Comparison of ENCODE assay signal across 9 cellular contexts in the genomic region with DNA sequence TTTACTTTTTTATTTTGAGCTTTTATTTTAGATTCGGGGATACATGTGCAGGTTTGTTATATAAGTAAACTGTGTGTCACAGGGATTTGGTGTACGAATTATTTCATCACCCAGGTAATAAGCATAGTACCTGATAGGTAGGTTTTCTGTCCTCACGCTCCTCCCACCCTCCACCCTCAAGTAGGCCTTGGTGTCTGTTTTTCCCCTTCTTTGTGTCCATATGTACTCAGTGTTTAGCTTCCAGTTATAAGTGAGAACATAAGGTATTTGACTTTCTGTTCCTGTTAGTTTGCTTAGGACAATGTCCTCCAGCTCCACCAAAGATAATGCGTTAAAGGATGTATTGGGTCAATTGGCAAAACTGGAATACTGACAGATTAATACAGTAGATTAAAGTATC. TPM values are rescaled to one million over a fixed set of nuclear protein-coding genes. Genes with fewer than 3 reads are reported as not detected.
"Had no signal": no experiment of that assay in that cellular context is flagged by ENCODE, and none has a peak within 500 bp of the region (broad histone marks: within the 10 kb centered on the region; RNA-seq: fewer than 3 reads in every experiment).

No MANE protein-coding gene starts in this region.

- ATAC-seq: GM23338, K562 had no signal

- H3K4me2 ChIP-seq: GM23338 had no signal

- H3K4me3 ChIP-seq: GM23338, K562 had no signal

- DNase-seq: H9, HCEC 1CT, IMR-90 had no signal

- FAIRE-seq: H1, H54, HTR-8/SVneo, K562 had no signal

RNA-seq across cellular contexts. Expression of a gene that starts 5.8 kb away (rescaled TPM):
- total RNA-seq: HT-29, IMR-90, K562 had no signal
- polyA plus RNA-seq: IMR-90 had no signal

RNA-seq across cellular contexts. Expression of a gene that starts 33.2 kb away (rescaled TPM):
- total RNA-seq: HT-29, K562 had no signal
- polyA plus RNA-seq: K562 had no signal

RNA-seq across cellular contexts. Expression of a gene that starts 41.6 kb away (rescaled TPM):
- total RNA-seq: HT-29 had no signal
